In the genomic region with DNA sequence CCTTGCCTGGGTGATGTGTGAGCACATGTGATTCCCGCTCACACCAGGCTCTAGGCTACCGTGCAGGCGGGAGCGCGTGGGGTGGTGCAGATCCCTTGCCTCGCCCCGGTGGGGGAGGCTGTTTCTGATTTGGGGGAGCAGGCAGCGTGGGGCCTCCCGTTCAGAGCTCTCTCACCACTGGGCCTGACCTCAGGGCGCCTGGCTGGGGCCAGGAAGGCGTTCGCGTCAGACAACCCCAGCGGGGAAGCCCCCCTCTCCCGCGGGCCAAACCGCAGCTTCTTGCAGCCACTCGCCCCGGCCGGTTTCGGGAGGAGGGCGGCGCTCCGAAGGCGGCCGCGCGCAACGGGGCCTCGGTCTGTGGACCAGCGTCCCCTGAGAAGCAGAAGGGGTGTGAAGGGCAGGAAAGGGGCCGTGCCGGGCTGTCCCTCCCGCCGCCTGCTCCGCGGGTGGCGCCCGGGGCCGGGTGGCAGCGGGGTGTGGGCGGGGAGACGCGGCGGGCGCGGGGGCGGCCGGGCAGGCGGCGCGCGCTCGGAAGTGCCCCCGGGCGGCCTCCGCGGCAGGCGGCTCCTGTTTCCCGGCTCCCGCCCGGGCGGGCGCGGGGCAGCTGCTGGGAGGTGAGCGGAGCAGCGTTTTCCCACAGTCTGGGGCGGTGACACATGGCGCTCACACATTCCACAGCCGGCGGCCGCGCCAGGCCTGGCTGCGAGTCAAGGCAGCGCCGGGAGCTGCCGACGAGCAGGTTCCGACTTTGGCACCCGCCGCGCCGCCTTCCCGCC, we compare ENCODE assay signal across 8 cellular contexts.
DNase-seq lines count a peak whose midpoint lies in the region; TF ChIP-seq lines count a peak whose summit lies in the region.

No MANE protein-coding gene starts in this region.

- no peak overlapping the region for H4K8ac ChIP-seq in H9 (replicated peaks; ENCODE audit: insufficient read length, low read depth, low read length)

- H2BK15ac ChIP-seq in H9 (ENCODE audit: low read depth, low read length) = no peak overlapping the region

- no peak overlapping the region for H2BK120ac ChIP-seq in H9 (ENCODE audit: low read depth, low read length, poor library complexity, severe bottlenecking)

- peak overlapping the region; percentile 30 for H3K4me2 ChIP-seq in H9 (ENCODE audit: insufficient read depth, insufficient read length, low read length)
- peak overlapping the region; percentile 60 for H3K4me2 ChIP-seq in Loucy (ENCODE audit: low read depth, low read length, poor library complexity, severe bottlenecking)

- no peak overlapping the region for H3K27ac Mint-ChIP-seq in H9

- peak overlapping the region; percentile 51 to 74 for H3K4me3 Mint-ChIP-seq in H9

- H3K23ac ChIP-seq in H9 (ENCODE audit: insufficient read length, low read depth, low read length) = no peak overlapping the region

- no peaks in the 10 kb centered on the region for H3K9me3 ChIP-seq in H9 (ENCODE audit: control insufficient read depth, low read depth, low read length)
- H3K9me3 ChIP-seq in Loucy (ENCODE audit: insufficient read depth, low read depth, low read length) = no peaks in the 10 kb centered on the region

- H4K20me1 ChIP-seq in H9 (ENCODE audit: control insufficient read depth, insufficient read depth, insufficient read length) = peaks cover 3% of the 10 kb centered on the region
- no peaks in the 10 kb centered on the region for H4K20me1 ChIP-seq in Loucy (ENCODE audit: insufficient read depth, low read length, poor library complexity, severe bottlenecking)

- no peak overlapping the region for H3T11ph ChIP-seq in H9 (ENCODE audit: low read length)

- H3K27ac ChIP-seq in H9 (ENCODE audit: insufficient read length, low read depth, low read length) = no peak overlapping the region

- H3K9me2 ChIP-seq in Loucy (replicated peaks; ENCODE audit: low read depth, low read length) = no peaks in the 10 kb centered on the region

- no peak overlapping the region for H2BK20ac ChIP-seq in H9 (ENCODE audit: low read depth, low read length, poor library complexity, severe bottlenecking)

- in situ Hi-C loops in astrocyte of the cerebellum (cut with HindIII; ENCODE audit: low sequenced_read_pairs) = no loop called here

- H3K56ac ChIP-seq in H9 (ENCODE audit: insufficient read length, low read depth, low read length) = no peak overlapping the region

- peaks cover 57% of the 10 kb centered on the region for H3K27me3 Mint-ChIP-seq in H9 (ENCODE audit: low read depth)

- no peaks in the 10 kb centered on the region for H3K79me1 ChIP-seq in H9 (ENCODE audit: insufficient read depth, low read depth, low read length, poor library complexity, severe bottlenecking)

- peaks cover 5 to 34% (median 17%) of the 10 kb centered on the region in 3 experiments; a peak in 4 of 7 replicates for H3K36me3 Mint-ChIP-seq in H9 (ENCODE audit: insufficient read depth in 1 of 3, low read depth in 3 of 3)

- H2BK12ac ChIP-seq in H9 (ENCODE audit: insufficient read length, low read depth, low read length) = no peak overlapping the region

- TF ChIP-seq CTCF in H9 (conservative IDR thresholded peaks at IDR 0.05) (no peak), Loucy (conservative IDR thresholded peaks at IDR 0.05; ENCODE audit: low read length) (no peak), astrocyte of the cerebellum (IDR thresholded peaks at IDR 0.05; ENCODE audit: low read depth, low read length, missing control alignments) (no peak), retinal pigment epithelial cell (conservative IDR thresholded peaks at IDR 0.05; ENCODE audit: low read depth, low read length) (no peak)

- no peak overlapping the region for H4K91ac ChIP-seq in H9 (ENCODE audit: insufficient read length, low read depth, low read length)

- no peak overlapping the region for H2AFZ ChIP-seq in H9 (ENCODE audit: low read length)
- H2AFZ ChIP-seq in Loucy (ENCODE audit: low read length) = peak overlapping the region; percentile 67; the same call in 1 of the 2 replicates

- H3F3A ChIP-seq in Loucy (ENCODE audit: low read depth) = no peaks in the 10 kb centered on the region

- H3K27me3 ChIP-seq in H9 (ENCODE audit: insufficient read depth, low read length) (peaks cover 4% of the 10 kb centered on the region; the same call in 1 of the 2 replicates), Loucy (ENCODE audit: insufficient read depth, low read length, poor library complexity, severe bottlenecking) (no peaks in the 10 kb centered on the region)

- no peak overlapping the region for H2BK5ac ChIP-seq in H9 (ENCODE audit: insufficient read length, low read length)

- no peak overlapping the region for H3K9ac ChIP-seq in H9 (ENCODE audit: extremely low read depth, insufficient read length, low read length)
- H3K9ac ChIP-seq in Loucy (ENCODE audit: low read depth, low read length, poor library complexity, severe bottlenecking) = peak overlapping the region; percentile 84

- WGBS in H9 (ENCODE audit: extremely low coverage, insufficient read length, low lambda C conversion rate) = no CpG with 5 or more reads among the region's 84 CpGs

- no peak overlapping the region for H3K4ac ChIP-seq in H9 (ENCODE audit: low read depth, low read length)

- H3K4me3 ChIP-seq in GM08714 (ENCODE audit: low read length) (peak overlapping the region; percentile 60; the same call in 1 of the 2 replicates), Loucy (ENCODE audit: low read length, poor library complexity, severe bottlenecking) (peak overlapping the region; percentile 72), astrocyte of the cerebellum (ENCODE audit: low read depth, low read length) (peak overlapping the region; percentile 37), retinal pigment epithelial cell (ENCODE audit: low read length) (peak overlapping the region; percentile 17)

- peaks cover 10 to 11% of the 10 kb centered on the region in 2 experiments for H3K4me1 Mint-ChIP-seq in H9

- H3K14ac ChIP-seq in H9 (ENCODE audit: insufficient read depth, low read length) = no peak overlapping the region; the same call in 1 of the 2 replicates

- H4K5ac ChIP-seq in H9 (ENCODE audit: insufficient read length, low read depth, low read length) = no peak overlapping the region

- peak; percentile 66 for DNase-seq in H9
- DNase-seq in T follicular helper cell (ENCODE audit: low read depth) = peak; percentile 12
- peak; percentile 88 for DNase-seq in astrocyte of the cerebellum (ENCODE audit: low read depth)
- peak in 47 of 51 donors; percentile 10 to 86 (median 68) for DNase-seq in hypothalamus (lab: John Stamatoyannopoulos, UW)
- peak; percentile 95 for DNase-seq in retinal pigment epithelial cell (ENCODE audit: low read depth)
- DNase-seq in NK-92 treated with Interleukin-12 subunit alpha and Interleukin-12 subunit beta, amount 100 ng/mL, for 24 hours (lab: John Stamatoyannopoulos, UW) = no peak

- no peaks in the 10 kb centered on the region for H3K36me3 ChIP-seq in Loucy (ENCODE audit: insufficient read depth, low read length)

- no peaks in the 10 kb centered on the region for H3K79me2 ChIP-seq in H9 (ENCODE audit: insufficient read depth, low read length)
- H3K79me2 ChIP-seq in Loucy (ENCODE audit: insufficient read depth, low read length) = no peaks in the 10 kb centered on the region

- no peak overlapping the region for H3K18ac ChIP-seq in H9 (ENCODE audit: insufficient read length, low read depth, low read length)

- no peak overlapping the region for H2AK5ac ChIP-seq in H9 (ENCODE audit: insufficient read length, low read length)

- H3K9me3 Mint-ChIP-seq in H9 = peaks cover 26 to 29% of the 10 kb centered on the region in 2 experiments

- H3K4me1 ChIP-seq in H9 (ENCODE audit: insufficient read depth, low read length) = no peaks in the 10 kb centered on the region
- peaks cover 36% of the 10 kb centered on the region for H3K4me1 ChIP-seq in Loucy (ENCODE audit: insufficient read depth, low read length, poor library complexity, severe bottlenecking)

- H3K23me2 ChIP-seq in H9 (ENCODE audit: insufficient read length, low read depth, low read length, poor library complexity, severe bottlenecking) = no peaks in the 10 kb centered on the region

Comparison
In these comparisons a context has a peak if more than half of its experiments do, and no peak if none do; other contexts are left out.
1. H3K4me3 ChIP-seq: peak in every context shown above with its lines; median percentile 72 in Loucy; 60 in GM08714; 37 in astrocyte of the cerebellum; 17 in retinal pigment epithelial cell.